ENCODE assay signal across 12 cellular contexts in genomic region chr10:130686680-130687300, GRCh38.
DNase-seq lines count a peak whose midpoint lies in the region; ATAC-seq and TF ChIP-seq lines count a peak whose summit lies in the region.
"Had no signal": no experiment of that assay in that cellular context is flagged by ENCODE, and none has a peak within 500 bp of the region (broad histone marks: within the 10 kb centered on the region; RNA-seq: fewer than 3 reads in every experiment).

No MANE protein-coding gene starts in this region.

- no peaks in the 10 kb centered on the region for H3F3A ChIP-seq in PC-3 (ENCODE audit: low read length, unreplicated experiment)
- H3F3A ChIP-seq in PC-9 (ENCODE audit: insufficient read depth, low read depth), result no peaks in the 10 kb centered on the region

- intact Hi-C loops in heart left ventricle (cut with DNase I) (loop anchor here in 6 of 10 donors (2.0 to 10.0 kb wide), 3 partner anchors 1098 to 1101 kb away; no protein-coding TSS in a partner anchor), PC-3 (cut with micrococcal nuclease) (no loop called here), PC-9 (cut with micrococcal nuclease; ENCODE audit: unreplicated experiment) (loop anchor here (5.0 kb wide), 1 partner anchor 1191 kb away; no protein-coding TSS in a partner anchor)

- no peak overlapping the region for H3K27ac ChIP-seq in heart left ventricle
- H3K27ac ChIP-seq in right atrium auricular region, result no peak overlapping the region
- no peak overlapping the region for H3K27ac ChIP-seq in PC-3 (ENCODE audit: low read length)
- H3K27ac ChIP-seq in PC-9, result no peak overlapping the region
- H3K27ac ChIP-seq: BLaER1 treated with 17β-estradiol and CSF1 and Interleukin-3, amounts not matched to agents 10 nM and 100 nM had no signal

- no peak for TF ChIP-seq POLR2A in heart left ventricle (IDR thresholded peaks at IDR 0.05)

- no peak for DNase-seq in heart left ventricle
- DNase-seq in right atrium auricular region (ENCODE audit: low spot score), result no peak
- peak; percentile 1 for DNase-seq in PC-3
- DNase-seq in iPS-NIHi7 (ENCODE audit: extremely low spot score), result peak; percentile 52
- no peak for DNase-seq in activated CD4-positive, alpha-beta T cell treated with anti-CD3 and anti-CD28 coated beads, Interleukin-2, amount 50 U/mL, for 48 hours
- no peak for DNase-seq in Kasumi-1 (lab: John Stamatoyannopoulos, UW)
- no peak for DNase-seq in PC-9
- DNase-seq: activated gamma-delta T cell treated with Interleukin-2 at 50 U/mL for 16 hours; effector memory CD8-positive, alpha-beta T cell; posterior cingulate gyrus had no signal

- H3K79me2 ChIP-seq in PC-3 (ENCODE audit: low read length) (no peaks in the 10 kb centered on the region), PC-9 (ENCODE audit: low read depth) (no peaks in the 10 kb centered on the region)

- peak in 9 of 12 donors; percentile 10 to 40 (median 33) for TF ChIP-seq CTCF in heart left ventricle (IDR thresholded peaks at IDR 0.05)
- peak in 1 of 2 donors; percentile 39 for TF ChIP-seq CTCF in right atrium auricular region (IDR thresholded peaks at IDR 0.05)
- peak; percentile 18; the same call in 1 of the 2 replicates for TF ChIP-seq CTCF in PC-3 (conservative IDR thresholded peaks at IDR 0.05; ENCODE audit: low read depth, low read length)
- TF ChIP-seq CTCF in PC-9 (conservative IDR thresholded peaks at IDR 0.05), result no peak

- POLR2A ChIA-PET in PC-3 (lab: Charles Lee; ENCODE audit: unreplicated experiment) (no interaction called here), PC-9 (lab: Charles Lee; ENCODE audit: unreplicated experiment) (no interaction called here)

- H3K27me3 ChIP-seq in heart left ventricle (peaks cover 0 to 2% (median 0%) of the 10 kb centered on the region in 9 donors), right atrium auricular region (no peaks in the 10 kb centered on the region), PC-3 (ENCODE audit: low read length) (no peaks in the 10 kb centered on the region), PC-9 (ENCODE audit: insufficient read depth, low read depth) (no peaks in the 10 kb centered on the region)
- H3K27me3 ChIP-seq: BLaER1 treated with 17β-estradiol and CSF1 and Interleukin-3, amounts not matched to agents 10 nM and 100 nM had no signal

- peak in 1 of 4 donors; percentile 46 for ATAC-seq in heart left ventricle
- ATAC-seq in PC-3, result no peak
- no peak for ATAC-seq in HG03460 (IDR thresholded peaks at IDR 0.05; ENCODE audit: unreplicated experiment)
- ATAC-seq: effector memory CD8-positive, alpha-beta T cell had no signal

- WGBS in heart left ventricle, 4 donors, result 17 to 29% (median 22%) methylated on average over 6 of the region's 6 CpGs

- H3K4me2 ChIP-seq in PC-3 (ENCODE audit: low read length) (no peak overlapping the region), PC-9 (no peak overlapping the region)

- CTCF ChIA-PET in PC-3 (lab: Charles Lee), result no interaction called here
- CTCF ChIA-PET in PC-9 (lab: Charles Lee), result no interaction called here

- H2AFZ ChIP-seq in PC-3 (ENCODE audit: low read length), result no peak overlapping the region
- no peak overlapping the region for H2AFZ ChIP-seq in PC-9

- H3K9ac ChIP-seq in PC-3 (ENCODE audit: low read length), result no peak overlapping the region
- H3K9ac ChIP-seq: BLaER1 treated with 17β-estradiol and CSF1 and Interleukin-3, amounts not matched to agents 10 nM and 100 nM had no signal

- peaks cover 0 to 10% (median 3%) of the 10 kb centered on the region in 12 donors for H3K9me3 ChIP-seq in heart left ventricle
- H3K9me3 ChIP-seq in right atrium auricular region, result peaks cover 0 to 15% of the 10 kb centered on the region in 2 donors
- H3K9me3 ChIP-seq in PC-3 (ENCODE audit: low read length), result no peaks in the 10 kb centered on the region
- no peaks in the 10 kb centered on the region for H3K9me3 ChIP-seq in PC-9 (ENCODE audit: insufficient read depth, low read depth)

- H3K4me1 ChIP-seq in heart left ventricle (no peaks in the 10 kb centered on the region), right atrium auricular region (no peaks in the 10 kb centered on the region), PC-3 (ENCODE audit: insufficient read depth, low read length) (no peaks in the 10 kb centered on the region), PC-9 (replicated peaks; ENCODE audit: insufficient read depth) (no peaks in the 10 kb centered on the region)

- H4K20me1 ChIP-seq in PC-3 (ENCODE audit: low read length), result no peaks in the 10 kb centered on the region
- H4K20me1 ChIP-seq in PC-9 (ENCODE audit: insufficient read depth), result no peaks in the 10 kb centered on the region
- H4K20me1 ChIP-seq: BLaER1 treated with 17β-estradiol and CSF1 and Interleukin-3, amounts not matched to agents 10 nM and 100 nM had no signal

- H3K4me3 ChIP-seq in heart left ventricle, result no peak overlapping the region
- H3K4me3 ChIP-seq in right atrium auricular region, result no peak overlapping the region
- no peak overlapping the region for H3K4me3 ChIP-seq in PC-3 (ENCODE audit: low read length)
- no peak overlapping the region for H3K4me3 ChIP-seq in PC-9
- H3K4me3 ChIP-seq: BLaER1 treated with 17β-estradiol and CSF1 and Interleukin-3, amounts not matched to agents 10 nM and 100 nM had no signal

- H3K36me3 ChIP-seq in heart left ventricle (no peaks in the 10 kb centered on the region), right atrium auricular region (no peaks in the 10 kb centered on the region), PC-3 (ENCODE audit: low read depth, low read length) (no peaks in the 10 kb centered on the region), PC-9 (ENCODE audit: low read depth) (no peaks in the 10 kb centered on the region)
- H3K36me3 ChIP-seq: BLaER1 treated with 17β-estradiol and CSF1 and Interleukin-3, amounts not matched to agents 10 nM and 100 nM had no signal

- no peaks in the 10 kb centered on the region for H3K9me2 ChIP-seq in PC-3 (replicated peaks; ENCODE audit: low read length)
- no peaks in the 10 kb centered on the region for H3K9me2 ChIP-seq in PC-9 (ENCODE audit: insufficient read depth)

- BruUV-seq in PC-3 (replicated peaks; lab: Mats Ljungman, UMichigan), result no TSS peak
- BruUV-seq in PC-9 (replicated peaks; lab: Mats Ljungman, UMichigan), result no TSS peak

Comparison
In these comparisons a context has a peak if more than half of its experiments do, and no peak if none do; other contexts are left out.
1. DNase-seq: peak in PC-3 (single experiment) and iPS-NIHi7 (single experiment); none in heart left ventricle (0 of 5), right atrium auricular region (single experiment), activated CD4-positive, alpha-beta T cell treated with anti-CD3 and anti-CD28 coated beads, Interleukin-2, amount 50 U/mL, for 48 hours (0 of 2), Kasumi-1 (0 of 2) and PC-9 (0 of 2).